Comparison of ENCODE assay signal across 1 cellular context in the genomic region with DNA sequence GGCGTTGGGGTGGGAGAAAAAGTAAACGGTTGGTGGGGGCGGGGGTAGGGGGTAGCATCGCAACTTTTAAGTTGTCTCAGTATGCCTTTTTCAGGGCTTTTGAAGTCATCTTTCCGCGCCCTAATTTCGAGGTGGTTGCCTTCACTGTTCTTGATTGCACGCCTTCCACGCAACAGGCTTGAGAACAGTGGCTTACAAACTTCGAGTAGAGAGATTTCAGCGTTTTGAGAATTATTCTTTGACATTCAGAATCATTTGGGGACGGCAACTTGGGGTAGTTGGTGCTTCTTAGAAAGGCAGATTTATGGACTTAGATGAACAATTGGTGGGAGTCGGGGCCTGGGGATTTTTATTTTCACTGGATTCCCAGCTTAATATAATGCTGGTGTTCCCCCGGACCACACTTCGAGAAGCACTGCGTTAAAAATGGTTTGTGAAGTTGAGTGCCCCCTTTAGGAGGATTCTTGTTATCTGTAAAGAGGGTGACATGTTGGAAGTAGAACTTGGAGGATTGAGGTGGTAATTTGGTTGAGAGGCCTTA.
TF ChIP-seq lines count a peak whose summit lies in the region.

No MANE protein-coding gene starts in this region.

TF ChIP-seq in K562, 482 proteins besides CTCF, POLR2A, EP300 and RAD21 (continued from another document):
- no peak for TF ChIP-seq RBM17 (IDR thresholded peaks at IDR 0.05; ENCODE audit: borderline replicate concordance, low read depth, low read length)
- TF ChIP-seq CXXC5 (CRISPR knock-in tag; IDR thresholded peaks at IDR 0.05): peak; percentile 39
- peak; percentile 1 for TF ChIP-seq TAF1 (IDR thresholded peaks at IDR 0.05; ENCODE audit: control insufficient read depth, extremely low read depth, insufficient read depth, low read length, severe bottlenecking)
- TF ChIP-seq KAT7 (CRISPR knock-in tag; IDR thresholded peaks at IDR 0.05; ENCODE audit: borderline replicate concordance): peak; percentile 32; the same call in 1 of the 2 replicates
- TF ChIP-seq SMARCA4 (IDR thresholded peaks at IDR 0.05): 0 out of 2 replicates have a peak, but pooled peaks have one; percentile 22
- TF ChIP-seq, protein P1, sequence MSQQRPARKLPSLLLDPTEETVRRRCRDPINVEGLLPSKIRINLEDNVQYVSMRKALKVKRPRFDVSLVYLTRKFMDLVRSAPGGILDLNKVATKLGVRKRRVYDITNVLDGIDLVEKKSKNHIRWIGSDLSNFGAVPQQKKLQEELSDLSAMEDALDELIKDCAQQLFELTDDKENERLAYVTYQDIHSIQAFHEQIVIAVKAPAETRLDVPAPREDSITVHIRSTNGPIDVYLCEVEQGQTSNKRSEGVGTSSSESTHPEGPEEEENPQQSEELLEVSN (IDR thresholded peaks at IDR 0.05; ENCODE audit: borderline replicate concordance in 1 of 2, extremely low read depth in 1 of 2, insufficient read depth in 1 of 2, insufficient read length in 1 of 2, low read depth in 1 of 2, low read length in 1 of 2, poor library complexity in 1 of 2, severe bottlenecking in 1 of 2): no peak
- no peak for TF ChIP-seq POLR2G (IDR thresholded peaks at IDR 0.05; ENCODE audit: low read depth, low read length)
- TF ChIP-seq, protein P2, sequence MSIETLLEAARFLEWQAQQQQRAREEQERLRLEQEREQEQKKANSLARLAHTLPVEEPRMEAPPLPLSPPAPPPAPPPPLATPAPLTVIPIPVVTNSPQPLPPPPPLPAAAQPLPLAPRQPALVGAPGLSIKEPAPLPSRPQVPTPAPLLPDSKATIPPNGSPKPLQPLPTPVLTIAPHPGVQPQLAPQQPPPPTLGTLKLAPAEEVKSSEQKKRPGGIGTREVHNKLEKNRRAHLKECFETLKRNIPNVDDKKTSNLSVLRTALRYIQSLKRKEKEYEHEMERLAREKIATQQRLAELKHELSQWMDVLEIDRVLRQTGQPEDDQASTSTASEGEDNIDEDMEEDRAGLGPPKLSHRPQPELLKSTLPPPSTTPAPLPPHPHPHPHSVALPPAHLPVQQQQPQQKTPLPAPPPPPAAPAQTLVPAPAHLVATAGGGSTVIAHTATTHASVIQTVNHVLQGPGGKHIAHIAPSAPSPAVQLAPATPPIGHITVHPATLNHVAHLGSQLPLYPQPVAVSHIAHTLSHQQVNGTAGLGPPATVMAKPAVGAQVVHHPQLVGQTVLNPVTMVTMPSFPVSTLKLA (conservative IDR thresholded peaks at IDR 0.05): 0 out of 4 replicates have a peak, but pooled peaks of 1 of the 2 experiments have one; percentile 23
- 0 out of 2 replicates have a peak, but pooled peaks have one; percentile 14 for TF ChIP-seq JUND (IDR thresholded peaks at IDR 0.05; ENCODE audit: borderline replicate concordance, low read depth, low read length)
- TF ChIP-seq JUND (tag; IDR thresholded peaks at IDR 0.05; ENCODE audit: borderline replicate concordance, low read depth, low read length): no peak
- no peak for TF ChIP-seq ZNF232 (CRISPR knock-in tag; IDR thresholded peaks at IDR 0.05)
- 0 out of 2 replicates have a peak, but pooled peaks have one; percentile 9 for TF ChIP-seq RAD51 (IDR thresholded peaks at IDR 0.05; ENCODE audit: borderline replicate concordance, low read depth)
TF ChIP-seq in K562: peak in this region for 10.
